In the genomic region with DNA sequence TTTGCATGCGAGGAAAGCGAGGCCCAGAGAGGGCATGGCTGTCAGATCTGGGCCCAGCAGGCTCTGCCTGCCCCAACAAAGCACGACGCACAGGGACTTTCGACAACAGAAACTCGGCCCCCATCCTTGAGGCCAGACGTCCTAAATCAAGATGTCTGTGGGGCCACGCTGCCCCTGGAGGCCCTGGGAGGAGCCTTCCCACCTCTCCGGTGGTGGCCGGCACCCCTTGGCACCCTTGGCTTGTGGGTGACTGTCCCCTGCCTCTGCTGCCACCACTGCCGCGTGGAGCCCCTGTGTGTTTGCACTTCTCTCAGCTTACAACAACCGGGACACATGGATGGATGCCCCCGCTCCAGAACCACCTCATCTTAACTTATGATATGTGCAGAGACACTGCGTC, we compare ENCODE assay signal across 15 cellular contexts. TPM values are rescaled to one million over a fixed set of nuclear protein-coding genes. Genes with fewer than 3 reads are reported as not detected.
DNase-seq lines count a peak whose midpoint lies in the region; ATAC-seq and TF ChIP-seq lines count a peak whose summit lies in the region.
"Had no signal": no experiment of that assay in that cellular context is flagged by ENCODE, and none has a peak within 500 bp of the region (broad histone marks: within the 10 kb centered on the region; RNA-seq: fewer than 3 reads in every experiment).

No MANE protein-coding gene starts in this region.

- H3K4me3 ChIP-seq in BE2C (ENCODE audit: low read depth, low read length), result no peak overlapping the region
- H3K4me3 ChIP-seq in RWPE2 (ENCODE audit: severe bottlenecking), result no peak overlapping the region
- H3K4me3 ChIP-seq: A549, SJCRH30 had no signal

- H3K9me3 Mint-ChIP-seq in activated naive CD8-positive, alpha-beta T cell treated with anti-CD3 and anti-CD28 coated beads for 36 hours, result no peaks in the 10 kb centered on the region

- peaks cover 14% of the 10 kb centered on the region for H3K36me3 Mint-ChIP-seq in activated naive CD8-positive, alpha-beta T cell treated with anti-CD3 and anti-CD28 coated beads for 36 hours

- H3K9me3 ChIP-seq in BE2C, result no peaks in the 10 kb centered on the region
- H3K9me3 ChIP-seq in RWPE2 (ENCODE audit: severe bottlenecking), result no peaks in the 10 kb centered on the region
- H3K9me3 ChIP-seq: A549, SJCRH30 had no signal

- H3K27me3 Mint-ChIP-seq in activated naive CD8-positive, alpha-beta T cell treated with anti-CD3 and anti-CD28 coated beads for 36 hours, result no peaks in the 10 kb centered on the region

- no peak overlapping the region for H3K27ac Mint-ChIP-seq in activated naive CD8-positive, alpha-beta T cell treated with anti-CD3 and anti-CD28 coated beads for 36 hours

- no peak overlapping the region for H3K4me3 Mint-ChIP-seq in activated naive CD8-positive, alpha-beta T cell treated with anti-CD3 and anti-CD28 coated beads for 36 hours

- DNase-seq in BE2C (peak; percentile 4), RWPE2 (ENCODE audit: low spot score) (peak; percentile 50)
- DNase-seq in activated naive CD8-positive, alpha-beta T cell treated with anti-CD3 and anti-CD28 coated beads for 36 hours, result no peak
- DNase-seq: DMS79, NCI-H1092 treated with DMSO at 0.1 percent for 48 hours, NCI-H146, NCI-H2029 treated with DMSO at 0.1 percent for 48 hours, NCI-H2171, NCI-H526, PC-3, SJCRH30 had no signal

- no peak for TF ChIP-seq CTCF in BE2C (IDR thresholded peaks at IDR 0.05; ENCODE audit: low read depth, low read length)
- TF ChIP-seq CTCF in RWPE2 (IDR thresholded peaks at IDR 0.05; ENCODE audit: poor library complexity, severe bottlenecking), result no peak

- H3K27me3 ChIP-seq in BE2C (no peaks in the 10 kb centered on the region), RWPE2 (ENCODE audit: insufficient read depth, poor library complexity, severe bottlenecking) (no peaks in the 10 kb centered on the region)
- H3K27me3 ChIP-seq: SJCRH30 had no signal

- no peak overlapping the region for H3K27ac ChIP-seq in RWPE2 (ENCODE audit: poor library complexity, severe bottlenecking)
- H3K27ac ChIP-seq: A549, C4-2B, SJCRH30 had no signal

- H3K36me3 ChIP-seq in BE2C, result peaks cover 45% of the 10 kb centered on the region
- peaks cover 31% of the 10 kb centered on the region for H3K36me3 ChIP-seq in RWPE2 (ENCODE audit: low read depth)

- ATAC-seq in RWPE2 (ENCODE audit: low read depth) (no peak), GM18867 (IDR thresholded peaks at IDR 0.05; ENCODE audit: unreplicated experiment) (no peak)
- ATAC-seq: A549, PC-3 had no signal

- H3K4me1 ChIP-seq in BE2C, result no peaks in the 10 kb centered on the region
- peaks cover 3% of the 10 kb centered on the region for H3K4me1 ChIP-seq in RWPE2 (ENCODE audit: insufficient read depth, poor library complexity, severe bottlenecking)
- H3K4me1 ChIP-seq: SJCRH30 had no signal

- H3K4me1 Mint-ChIP-seq in activated naive CD8-positive, alpha-beta T cell treated with anti-CD3 and anti-CD28 coated beads for 36 hours, result peaks cover 14% of the 10 kb centered on the region

RNA-seq across cellular contexts. Expression of gene WDR18, which starts 4.4 kb away (rescaled TPM):
- 247 TPM for polyA plus RNA-seq in BE2C (2012; ENCODE audit: insufficient read depth, insufficient read length, low read depth)
- 100 to 1,000 TPM; 126 to 127 TPM for total RNA-seq in activated naive CD8-positive, alpha-beta T cell treated with anti-CD3 and anti-CD28 coated beads for 36 hours

RNA-seq across cellular contexts. Expression of gene GRIN3B, which starts 11.7 kb away (rescaled TPM):
- polyA plus RNA-seq in BE2C (2012; ENCODE audit: insufficient read depth, insufficient read length, low read depth), result 0.26 TPM
- total RNA-seq in activated naive CD8-positive, alpha-beta T cell treated with anti-CD3 and anti-CD28 coated beads for 36 hours, result not detected
- total RNA-seq: H4, SJCRH30 had no signal

RNA-seq across cellular contexts. Expression of gene TMEM259, which starts 32.4 kb away (rescaled TPM):
- 687 TPM for polyA plus RNA-seq in BE2C (2012; ENCODE audit: insufficient read depth, insufficient read length, low read depth)
- 100 to 1,000 TPM; 136 to 138 TPM for total RNA-seq in activated naive CD8-positive, alpha-beta T cell treated with anti-CD3 and anti-CD28 coated beads for 36 hours

RNA-seq across cellular contexts. Expression of gene RNU6-2, which starts 32.8 kb away (rescaled TPM):
- not detected for polyA plus RNA-seq in BE2C (2012; ENCODE audit: insufficient read depth, insufficient read length, low read depth)
- total RNA-seq in activated naive CD8-positive, alpha-beta T cell treated with anti-CD3 and anti-CD28 coated beads for 36 hours, result not detected
- total RNA-seq: H4, PC-3, SJCRH30 had no signal
- polyA plus RNA-seq: A549 had no signal

RNA-seq across cellular contexts. Expression of gene CNN2, which starts 37.9 kb away (rescaled TPM):
- polyA plus RNA-seq in BE2C (2012; ENCODE audit: insufficient read depth, insufficient read length, low read depth), result 3.0 TPM
- total RNA-seq in activated naive CD8-positive, alpha-beta T cell treated with anti-CD3 and anti-CD28 coated beads for 36 hours, result 10 to 100 TPM; 76.0 to 80.5 TPM
